8 cellular contexts compared by ENCODE assay signal in genomic region chr2:233422050-233422639, GRCh38.
DNase-seq lines count a peak whose midpoint lies in the region; ATAC-seq and TF ChIP-seq lines count a peak whose summit lies in the region.

No MANE protein-coding gene starts in this region.

- H3K4me2 ChIP-seq in trophoblast cell (ENCODE audit: low read length): no peak overlapping the region

- intact Hi-C loops in psoas muscle (cut with DNase I): no loop called here

- POLR2A ChIA-PET in WTC11 (lab: Charles Lee): no interaction called here

- H3K27ac ChIP-seq in psoas muscle (peak overlapping the region; percentile 96), trophoblast cell (ENCODE audit: low read depth, low read length) (no peak overlapping the region)

- H3K4me3 ChIP-seq in psoas muscle (peak overlapping the region; percentile 77), trophoblast cell (ENCODE audit: low read depth, low read length) (no peak overlapping the region)

- no peak overlapping the region for H4K91ac ChIP-seq in trophoblast cell (ENCODE audit: low read depth, low read length)

- H2BK12ac ChIP-seq in trophoblast cell (ENCODE audit: low read length): no peak overlapping the region

- no peak overlapping the region for H3K4ac ChIP-seq in trophoblast cell (ENCODE audit: low read depth, low read length)

- H3K14ac ChIP-seq in trophoblast cell (ENCODE audit: low read length): no peak overlapping the region

- ATAC-seq in GM18861 (IDR thresholded peaks at IDR 0.05; ENCODE audit: unreplicated experiment) (peak; percentile 66), HG02759 (IDR thresholded peaks at IDR 0.05; ENCODE audit: unreplicated experiment) (peak; percentile 70), psoas muscle (peak; percentile 45 to 65 (median 54)), WTC11 (no peak)

- peaks cover 2% of the 10 kb centered on the region for H3K79me2 ChIP-seq in trophoblast cell (ENCODE audit: control insufficient read depth, insufficient read depth, low read length, poor library complexity)

- H3K79me1 ChIP-seq in trophoblast cell (ENCODE audit: low read length): no peaks in the 10 kb centered on the region

- CTCF ChIA-PET in WTC11 (lab: Charles Lee): interaction anchor here (4.5 kb wide), 1 partner anchor 21 kb away, joined by 21 read pairs; no protein-coding TSS in a partner anchor

- H3K4me1 ChIP-seq in psoas muscle (peaks cover 62% of the 10 kb centered on the region), trophoblast cell (ENCODE audit: control insufficient read depth in 1 of 2, insufficient read depth in 2 of 2, low read length in 2 of 2) (peaks cover 7 to 12% of the 10 kb centered on the region in 2 experiments)

- H3K9me3 ChIP-seq in psoas muscle (no peaks in the 10 kb centered on the region), trophoblast cell (ENCODE audit: insufficient read depth, low read depth, low read length) (no peaks in the 10 kb centered on the region)

- H4K8ac ChIP-seq in trophoblast cell (ENCODE audit: low read depth, low read length): no peak overlapping the region

- H4K12ac ChIP-seq in trophoblast cell (ENCODE audit: low read depth, low read length): no peak overlapping the region

- H2BK120ac ChIP-seq in trophoblast cell (ENCODE audit: insufficient read depth, low read length, poor library complexity): no peak overlapping the region

- H3K9me3 Mint-ChIP-seq in WTC11: peaks cover 13% of the 10 kb centered on the region

- DNase-seq in NCI-H510A treated with DMSO at 0.1 percent for 48 hours (lab: John Stamatoyannopoulos, UW) (peak; percentile 97), psoas muscle (peak in 1 of 2 donors; percentile 91), WTC11 (ENCODE audit: low spot score) (no peak), trophoblast cell (no peak), KBM-7 (no peak)
- DNase-seq in activated naive CD4-positive, alpha-beta T cell (lab: John Stamatoyannopoulos, UW): peak in 3 of 4 experiments; percentile 16 to 63 (median 63)

- H3K27ac Mint-ChIP-seq in WTC11: no peak overlapping the region

- 40 to 63% (median 45%) methylated on average over 13 of the region's 13 CpGs for WGBS in psoas muscle, 3 donors
- WGBS in trophoblast cell (ENCODE audit: extremely low coverage, insufficient coverage, insufficient read length): no CpG with 5 or more reads among the region's 13 CpGs

- H3K36me3 ChIP-seq in psoas muscle (ENCODE audit: insufficient read depth in 1 of 2, low read depth in 1 of 2): peaks cover 0 to 15% of the 10 kb centered on the region in 2 donors
- peaks cover 0 to 3% of the 10 kb centered on the region in 2 experiments for H3K36me3 ChIP-seq in trophoblast cell (ENCODE audit: control insufficient read depth in 1 of 2, insufficient read depth in 2 of 2, low read length in 2 of 2)

- no peak overlapping the region for H3K23ac ChIP-seq in trophoblast cell (ENCODE audit: low read length)

- H2BK5ac ChIP-seq in trophoblast cell (ENCODE audit: low read depth, low read length, poor library complexity): no peak overlapping the region

- no peak overlapping the region for H2AK5ac ChIP-seq in trophoblast cell (ENCODE audit: low read length)

- peaks cover 39% of the 10 kb centered on the region for H3K4me1 Mint-ChIP-seq in WTC11

- no peak overlapping the region for H3K18ac ChIP-seq in trophoblast cell (ENCODE audit: low read length)

- no peaks in the 10 kb centered on the region for H3K27me3 ChIP-seq in psoas muscle (ENCODE audit: insufficient read depth in 3 of 3, low read length in 2 of 3)
- H3K27me3 ChIP-seq in trophoblast cell (ENCODE audit: insufficient read depth, low read length): no peaks in the 10 kb centered on the region

- no peak overlapping the region for H2AFZ ChIP-seq in trophoblast cell (ENCODE audit: insufficient read depth, low read length, poor library complexity)

- H3K27me3 Mint-ChIP-seq in WTC11 (ENCODE audit: low read depth): no peaks in the 10 kb centered on the region

- H3K36me3 Mint-ChIP-seq in WTC11: peaks cover 8% of the 10 kb centered on the region

- in situ Hi-C loops in KBM-7 (cut with MboI; ENCODE audit: low pct_unique_long_range_greater_than_20kb, low sequenced_read_pairs): no loop called here

- no peak for TF ChIP-seq CTCF in psoas muscle (IDR thresholded peaks at IDR 0.05)
- TF ChIP-seq CTCF in WTC11 (IDR thresholded peaks at IDR 0.05): no peak

- H3K4me3 Mint-ChIP-seq in WTC11: no peak overlapping the region

- H3K9ac ChIP-seq in trophoblast cell (ENCODE audit: low read length): no peak overlapping the region

TF ChIP-seq in WTC11, 78 proteins besides CTCF, POLR2A, EP300 and RAD21:
- TF ChIP-seq ZNF232 (CRISPR knock-in tag; IDR thresholded peaks at IDR 0.05): no peak
- TF ChIP-seq ZBTB43 (CRISPR knock-in tag; IDR thresholded peaks at IDR 0.05): no peak
- no peak for TF ChIP-seq MLX (CRISPR knock-in tag; IDR thresholded peaks at IDR 0.05)
- no peak for TF ChIP-seq ATF1 (CRISPR knock-in tag; IDR thresholded peaks at IDR 0.05)
- TF ChIP-seq GABPB1 (CRISPR knock-in tag; IDR thresholded peaks at IDR 0.05): no peak
- TF ChIP-seq MAX (CRISPR knock-in tag; IDR thresholded peaks at IDR 0.05): no peak
- no peak for TF ChIP-seq IRF1 (CRISPR knock-in tag; IDR thresholded peaks at IDR 0.05)
- no peak for TF ChIP-seq NFYB (CRISPR knock-in tag; conservative IDR thresholded peaks at IDR 0.05; ENCODE audit: low read depth)
- TF ChIP-seq NFATC4 (CRISPR knock-in tag; IDR thresholded peaks at IDR 0.05): no peak
- no peak for TF ChIP-seq CDX4 (CRISPR knock-in tag; IDR thresholded peaks at IDR 0.05; ENCODE audit: borderline replicate concordance)

Comparison
In these comparisons a context has a peak if more than half of its experiments do, and no peak if none do; other contexts are left out.
1. DNase-seq: peak in NCI-H510A treated with DMSO at 0.1 percent for 48 hours (single experiment) and activated naive CD4-positive, alpha-beta T cell (3 of 4); none in WTC11 (single experiment), trophoblast cell (0 of 2) and KBM-7 (single experiment).